ENCODE assay signal across 15 cellular contexts in the genomic region with DNA sequence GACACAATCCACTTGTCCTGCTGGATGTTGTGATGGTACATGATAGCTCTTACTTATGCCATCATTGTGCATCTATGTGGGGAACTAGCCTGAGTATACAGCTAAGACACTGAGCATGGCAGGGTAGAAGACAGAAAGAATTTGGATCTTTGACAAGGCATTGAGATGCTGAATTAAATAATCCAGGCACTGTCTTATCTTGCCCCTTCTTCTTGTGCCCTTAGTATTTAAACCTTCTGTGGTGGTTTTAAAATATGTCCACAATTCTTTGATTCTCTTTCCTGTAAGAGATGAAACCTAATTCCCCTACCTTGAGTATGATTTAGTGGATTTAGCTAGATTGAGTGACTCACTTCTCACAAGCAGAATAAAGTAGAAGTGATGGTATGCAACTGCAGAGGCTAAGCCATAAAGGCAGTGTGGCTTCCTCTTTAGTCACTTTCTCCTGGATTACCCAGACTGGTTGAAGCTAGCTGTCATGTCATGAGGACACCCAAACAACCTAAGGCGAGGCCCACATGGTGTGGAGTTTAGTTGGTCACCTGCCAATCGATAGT.
A peak's percentile ranks its signal among the peaks of the same experiment; 100 is the strongest.
DNase-seq lines count a peak whose midpoint lies in the region; ATAC-seq and TF ChIP-seq lines count a peak whose summit lies in the region.
"Had no signal": no experiment of that assay in that cellular context is flagged by ENCODE, and none has a peak within 500 bp of the region (broad histone marks: within the 10 kb centered on the region; RNA-seq: fewer than 3 reads in every experiment).

No MANE protein-coding gene starts in this region.

- no peak overlapping the region for H3K27ac ChIP-seq in adrenal gland
- H3K27ac ChIP-seq: 22Rv1, sigmoid colon, tibial artery had no signal

- H3K4me1 Mint-ChIP-seq in activated CD4-positive, alpha-beta T cell treated with anti-CD3 and anti-CD28 coated beads for 36 hours: no peaks in the 10 kb centered on the region
- peaks cover 82% of the 10 kb centered on the region for H3K4me1 Mint-ChIP-seq in osteocyte (ENCODE audit: unreplicated experiment)

- no peak overlapping the region for H3K4me3 Mint-ChIP-seq in activated CD4-positive, alpha-beta T cell treated with anti-CD3 and anti-CD28 coated beads for 36 hours
- H3K4me3 Mint-ChIP-seq in osteocyte (ENCODE audit: unreplicated experiment): no peak overlapping the region

- no peak overlapping the region for H3K27ac Mint-ChIP-seq in activated CD4-positive, alpha-beta T cell treated with anti-CD3 and anti-CD28 coated beads for 36 hours
- peak overlapping the region; percentile 93 for H3K27ac Mint-ChIP-seq in osteocyte (ENCODE audit: unreplicated experiment)

- no peaks in the 10 kb centered on the region for H3K9me3 Mint-ChIP-seq in activated CD4-positive, alpha-beta T cell treated with anti-CD3 and anti-CD28 coated beads for 36 hours (ENCODE audit: low read depth)
- no peaks in the 10 kb centered on the region for H3K9me3 Mint-ChIP-seq in osteocyte (ENCODE audit: unreplicated experiment)

- no peak for TF ChIP-seq POLR2A in adrenal gland (IDR thresholded peaks at IDR 0.05)

- no peak for TF ChIP-seq CTCF in astrocyte of the spinal cord (IDR thresholded peaks at IDR 0.05; ENCODE audit: low read depth, low read length)
- no peak for TF ChIP-seq CTCF in osteocyte (IDR thresholded peaks at IDR 0.05)
- TF ChIP-seq CTCF in adrenal gland (IDR thresholded peaks at IDR 0.05): no peak

- H3K36me3 Mint-ChIP-seq in activated CD4-positive, alpha-beta T cell treated with anti-CD3 and anti-CD28 coated beads for 36 hours (ENCODE audit: low read depth): no peaks in the 10 kb centered on the region
- H3K36me3 Mint-ChIP-seq in osteocyte (ENCODE audit: unreplicated experiment): peaks cover 6% of the 10 kb centered on the region

- POLR2A ChIA-PET in activated CD4-positive, alpha-beta T cell treated with anti-CD3 and anti-CD28 coated beads for 36 hours (lab: Charles Lee): no interaction called here

- no peaks in the 10 kb centered on the region for H3K9me3 ChIP-seq in adrenal gland (replicated peaks in 1 of 3)
- H3K9me3 ChIP-seq: sigmoid colon, tibial artery had no signal

- H3K4me3 ChIP-seq in astrocyte of the spinal cord (ENCODE audit: low read depth, low read length) (no peak overlapping the region), adrenal gland (no peak overlapping the region)
- H3K4me3 ChIP-seq: sigmoid colon, tibial artery had no signal

- peak; percentile 9 for DNase-seq in activated CD4-positive, alpha-beta T cell treated with anti-CD3 and anti-CD28 coated beads for 36 hours
- no peak for DNase-seq in activated CD4-positive, alpha-beta T cell treated with anti-CD3 and anti-CD28 coated beads, Interleukin-2, amount 50 U/mL, for 1 hour
- DNase-seq in NCI-H226 (peak; percentile 72), astrocyte of the spinal cord (ENCODE audit: low read depth, low spot score) (peak; percentile 50), osteocyte (ENCODE audit: extremely low spot score, unreplicated experiment) (no peak), head of caudate nucleus (no peak), adrenal gland (no peak)
- DNase-seq: activated CD4-positive, alpha-beta T cell treated with anti-CD3 and anti-CD28 coated beads for 1 hour; activated effector memory CD4-positive, alpha-beta T cell treated with anti-CD3 and anti-CD28 coated beads, Interleukin-2, amount 50 U/mL, for 16 hours; NCI-H1436; NCI-H524 treated with DMSO at 0.1 percent for 48 hours; sigmoid colon; tibial artery had no signal

- 82 to 94% (median 86%) methylated on average over 2 of the region's 2 CpGs for WGBS in adrenal gland, 4 donors

- H3K27me3 Mint-ChIP-seq in activated CD4-positive, alpha-beta T cell treated with anti-CD3 and anti-CD28 coated beads for 36 hours: no peaks in the 10 kb centered on the region
- no peaks in the 10 kb centered on the region for H3K27me3 Mint-ChIP-seq in osteocyte (ENCODE audit: unreplicated experiment)

- intact Hi-C loops in activated CD4-positive, alpha-beta T cell treated with anti-CD3 and anti-CD28 coated beads for 36 hours (cut with DNase I, micrococcal nuclease): no loop called here
- intact Hi-C loops in head of caudate nucleus (cut with DNase I): no loop called here
- intact Hi-C loops in adrenal gland (cut with DNase I): no loop called here

- H3K27me3 ChIP-seq in adrenal gland: no peaks in the 10 kb centered on the region
- H3K27me3 ChIP-seq: sigmoid colon, tibial artery had no signal

- peak; percentile 51 for ATAC-seq in activated CD4-positive, alpha-beta T cell treated with anti-CD3 and anti-CD28 coated beads for 36 hours
- no peak for ATAC-seq in HG03565 (IDR thresholded peaks at IDR 0.05; ENCODE audit: unreplicated experiment)

- peaks cover 0 to 15% of the 10 kb centered on the region in 2 donors for H3K4me1 ChIP-seq in adrenal gland (replicated peaks in 1 of 2)

- in situ Hi-C loops in astrocyte of the spinal cord (cut with HindIII; ENCODE audit: low sequenced_read_pairs): no loop called here

- CTCF ChIA-PET in activated CD4-positive, alpha-beta T cell treated with anti-CD3 and anti-CD28 coated beads for 36 hours (lab: Charles Lee): interaction anchor here (1.1 kb wide), 1 partner anchor 120 kb away, joined by 3 read pairs; no protein-coding TSS in a partner anchor

- no peaks in the 10 kb centered on the region for H3K36me3 ChIP-seq in adrenal gland (replicated peaks in 1 of 2)
- H3K36me3 ChIP-seq: sigmoid colon, tibial artery had no signal

Comparison
In these comparisons a context has a peak if more than half of its experiments do, and no peak if none do; other contexts are left out.
1. DNase-seq: peak in activated CD4-positive, alpha-beta T cell treated with anti-CD3 and anti-CD28 coated beads for 36 hours (single experiment), NCI-H226 (single experiment) and astrocyte of the spinal cord (single experiment); none in activated CD4-positive, alpha-beta T cell treated with anti-CD3 and anti-CD28 coated beads, Interleukin-2, amount 50 U/mL, for 1 hour (single experiment), osteocyte (single experiment), head of caudate nucleus (0 of 42) and adrenal gland (0 of 7).